In genomic region chr10:129055966-129056365, GRCh38 we compare ENCODE assay signal across 22 cellular contexts.
"Had no signal": no experiment of that assay in that cellular context is flagged by ENCODE, and none has a peak within 500 bp of the region (broad histone marks: within the 10 kb centered on the region; RNA-seq: fewer than 3 reads in every experiment).

No MANE protein-coding gene starts in this region.

- DNase-seq: activated CD4-positive, alpha-beta T cell treated with anti-CD3 and anti-CD28 coated beads for 48 hours; activated CD4-positive, CD25-positive, alpha-beta regulatory T cell; activated CD8-positive, alpha-beta T cell treated with anti-CD3 and anti-CD28 coated beads, Interleukin-2, amount 10 ng/mL, durations not matched to agents 7 days and 5 days; activated naive CD4-positive, alpha-beta T cell treated with anti-CD3 and anti-CD28 coated beads, Interleukin-2, amount 50 U/mL, for 16 hours; activated T-cell treated with anti-CD3 and anti-CD28 coated beads, Interleukin-2, amount 50 U/mL, for 4 hours; adrenal gland; cortex of kidney; effector CD4-positive, alpha-beta T cell; gastrocnemius medialis; heart left ventricle; kidney glomerular epithelial cell; mesenchymal stem cell; mucosa of descending colon; naive thymus-derived CD4-positive, alpha-beta T cell; nucleus accumbens; posterior cingulate gyrus; stimulated activated CD4-positive, alpha-beta T cell treated with anti-CD3 and anti-CD28 coated beads, Interleukin-1b, Interleukin-23, amount 100 ng/mL, for 48 hours; stimulated activated CD8-positive, alpha-beta memory T cell treated with anti-CD3 and anti-CD28 coated beads, Interleukin-4, amount 100 ng/mL, for 48 hours; stimulated activated naive CD4-positive, alpha-beta T cell treated with Interleukin-2 at 50 U/mL for 16 hours; T-helper 1 cell; T-helper 9 cell had no signal

- H3K9me3 Mint-ChIP-seq: activated T-cell treated with anti-CD3 and anti-CD28 coated beads, Interleukin-2, amount 50 U/mL, for 4 hours; naive thymus-derived CD4-positive, alpha-beta T cell had no signal

- ATAC-seq: activated CD8-positive, alpha-beta T cell treated with anti-CD3 and anti-CD28 coated beads, Interleukin-2, amount 10 ng/mL, durations not matched to agents 7 days and 5 days; activated T-cell treated with anti-CD3 and anti-CD28 coated beads, Interleukin-2, amount 50 U/mL, for 4 hours; esophagus mucosa; gastrocnemius medialis; mucosa of descending colon; naive thymus-derived CD4-positive, alpha-beta T cell had no signal

- H3K27ac Mint-ChIP-seq: activated CD8-positive, alpha-beta T cell treated with anti-CD3 and anti-CD28 coated beads, Interleukin-2, amount 10 ng/mL, durations not matched to agents 7 days and 5 days had no signal

- H3K36me3 Mint-ChIP-seq: naive thymus-derived CD4-positive, alpha-beta T cell had no signal

- H3K4me3 Mint-ChIP-seq: activated CD8-positive, alpha-beta T cell treated with anti-CD3 and anti-CD28 coated beads, Interleukin-2, amount 10 ng/mL, durations not matched to agents 7 days and 5 days; activated T-cell treated with anti-CD3 and anti-CD28 coated beads, Interleukin-2, amount 50 U/mL, for 4 hours; naive thymus-derived CD4-positive, alpha-beta T cell had no signal
